Comparison of ENCODE assay signal across 1 cellular context in genomic region chr4:36757623-36758311, GRCh38.
TF ChIP-seq lines count a peak whose summit lies in the region.

No MANE protein-coding gene starts in this region.

TF ChIP-seq in K562, 482 proteins besides CTCF, POLR2A, EP300 and RAD21 (continued from another document):
- TF ChIP-seq ZNF431 (CRISPR knock-in tag; IDR thresholded peaks at IDR 0.05) (no peak), NFYB (IDR thresholded peaks at IDR 0.05; ENCODE audit: extremely low read depth, insufficient read length) (no peak), ADNP (tag; IDR thresholded peaks at IDR 0.05) (no peak)
TF ChIP-seq in K562: peak in this region for 72.
